In the genomic region with DNA sequence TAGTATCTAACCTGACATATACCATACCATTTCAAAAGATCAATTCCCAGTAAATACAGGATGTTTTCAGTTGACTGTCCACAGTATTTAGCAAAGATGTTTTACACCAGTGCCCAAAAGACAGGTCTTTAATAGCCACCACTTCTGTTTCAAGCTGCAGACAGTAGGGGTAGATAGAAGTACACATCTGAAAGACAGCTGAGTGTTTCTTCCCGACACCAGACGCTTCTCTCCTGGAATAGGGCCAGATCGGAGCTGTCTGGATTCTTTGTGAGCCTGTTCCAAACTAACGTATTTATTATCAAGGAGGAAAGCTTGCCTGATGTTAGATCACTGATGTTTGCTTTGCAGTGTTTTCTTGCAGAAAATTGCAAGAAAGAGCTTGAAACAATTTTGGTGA, we compare ENCODE assay signal across 9 cellular contexts.
DNase-seq lines count a peak whose midpoint lies in the region; ATAC-seq and TF ChIP-seq lines count a peak whose summit lies in the region.
"Had no signal": no experiment of that assay in that cellular context is flagged by ENCODE, and none has a peak within 500 bp of the region (broad histone marks: within the 10 kb centered on the region; RNA-seq: fewer than 3 reads in every experiment).

No MANE protein-coding gene starts in this region.

- H3K27ac ChIP-seq in IMR-90 (ENCODE audit: insufficient read depth, low read length) (no peak overlapping the region), WERI-Rb-1 (no peak overlapping the region)

- H3K4me2 ChIP-seq in IMR-90 (ENCODE audit: low read depth, low read length) = peak overlapping the region; percentile 30; the same call in 1 of the 2 replicates

- H4K8ac ChIP-seq in IMR-90 (ENCODE audit: low read depth in 2 of 2, low read length in 2 of 2) = no peak overlapping the region

- H2AK9ac ChIP-seq in IMR-90 (replicated peaks; ENCODE audit: low read depth, low read length, poor library complexity) = no peak overlapping the region

- peak overlapping the region; percentile 64; the same call in 1 of the 2 replicates for H3K18ac ChIP-seq in IMR-90 (ENCODE audit: low read depth, low read length)

- no peak for TF ChIP-seq POLR2A in IMR-90 (IDR thresholded peaks at IDR 0.05; ENCODE audit: low read depth, low read length)

- H3K9me1 ChIP-seq in IMR-90 (ENCODE audit: insufficient read depth, low read length) = peaks cover 3% of the 10 kb centered on the region

- intact Hi-C loops in IMR-90 (cut with micrococcal nuclease) = loop anchor here (2.0 to 5.0 kb wide), 2 partner anchors 136 to 617 kb away; partner anchors contain the start of gene RBMS3
- intact Hi-C loops in left cardiac atrium (cut with DNase I) = loop anchor here (5.0 kb wide), 1 partner anchor 622 kb away; no protein-coding TSS in a partner anchor
- intact Hi-C loops in sciatic nerve (cut with DNase I) = no loop called here

- no peak overlapping the region for H2BK5ac ChIP-seq in IMR-90 (ENCODE audit: low read depth, low read length, poor library complexity, severe bottlenecking)

- TF ChIP-seq CTCF in IMR-90 (conservative IDR thresholded peaks at IDR 0.05; ENCODE audit: low read depth, low read length) = peak; percentile 43
- TF ChIP-seq CTCF in WERI-Rb-1 (IDR thresholded peaks at IDR 0.05; ENCODE audit: low read depth, low read length) = peak; percentile 35; the same call in 1 of the 2 replicates

- H3K79me1 ChIP-seq in IMR-90 (ENCODE audit: low read depth in 1 of 2, low read length in 2 of 2) = no peaks in the 10 kb centered on the region

- in situ Hi-C loops in IMR-90 (cut with MboI; ENCODE audit: low sequenced_read_pairs) = no loop called here

- no peak overlapping the region for H4K5ac ChIP-seq in IMR-90 (ENCODE audit: low read depth, low read length)

- peaks cover 10% of the 10 kb centered on the region for H3K4me1 ChIP-seq in IMR-90 (ENCODE audit: control insufficient read depth, insufficient read depth, low read length)

- H3K56ac ChIP-seq in IMR-90 (ENCODE audit: extremely low read depth, insufficient read depth, low read length) = no peak overlapping the region

- dilution Hi-C loops in IMR-90 (cut with HindIII; ENCODE audit: low sequenced_read_pairs, unreplicated experiment) = no loop called here

- POLR2A ChIA-PET in IMR-90 (lab: Charles Lee; ENCODE audit: unreplicated experiment) = no interaction called here

- no peak overlapping the region for H3K14ac ChIP-seq in IMR-90 (replicated peaks; ENCODE audit: low read depth, low read length)

- no TSS peak for BruUV-seq in IMR-90 (replicated peaks; lab: Mats Ljungman, UMichigan)

- no peak overlapping the region for H2BK20ac ChIP-seq in IMR-90 (ENCODE audit: low read depth, low read length)

- DNase-seq in IMR-90 (peak; percentile 65), WERI-Rb-1 (peak; percentile 37), left cardiac atrium (peak; percentile 40), sciatic nerve (ENCODE audit: low spot score) (no peak), occipital lobe (lab: John Stamatoyannopoulos, UW) (no peak)
- DNase-seq in activated T-cell treated with anti-CD3 and anti-CD28 coated beads, Interleukin-2, amount 50 U/mL, for 48 hours = no peak
- DNase-seq: T-helper 9 cell had no signal

- ATAC-seq in IMR-90 (ENCODE audit: low read depth) (peak; percentile 52), left cardiac atrium (peak; percentile 80 to 86), sciatic nerve (peak; percentile 58), GM18861 (IDR thresholded peaks at IDR 0.05; ENCODE audit: unreplicated experiment) (no peak), HG03135 (IDR thresholded peaks at IDR 0.05; ENCODE audit: unreplicated experiment) (no peak)

- no peak overlapping the region for H2AFZ ChIP-seq in IMR-90 (replicated peaks; ENCODE audit: low read length, poor library complexity)

- H3K27me3 ChIP-seq in IMR-90 (ENCODE audit: control insufficient read depth, insufficient read depth, low read length) = no peaks in the 10 kb centered on the region
- H3K27me3 ChIP-seq in WERI-Rb-1 (ENCODE audit: insufficient read depth, low read depth, severe bottlenecking) = no peaks in the 10 kb centered on the region

- H2BK15ac ChIP-seq in IMR-90 (ENCODE audit: low read depth, low read length) = no peak overlapping the region; the same call in 2 of the 3 replicates

- 0 out of 2 replicates have a peak overlapping the region, but pooled peaks have one; percentile 26 for H2BK120ac ChIP-seq in IMR-90 (ENCODE audit: low read depth, low read length)

- H3K9me3 ChIP-seq in IMR-90 (ENCODE audit: control insufficient read depth, insufficient read depth, low read length) = no peaks in the 10 kb centered on the region
- no peaks in the 10 kb centered on the region for H3K9me3 ChIP-seq in WERI-Rb-1 (ENCODE audit: severe bottlenecking)

- CTCF ChIA-PET in IMR-90 (lab: Yijun Ruan, JAX) = interaction anchor here (0.6 kb wide), 1 partner anchor 115 kb away, joined by 8 read pairs; no protein-coding TSS in a partner anchor

- no peak overlapping the region for H3K23ac ChIP-seq in IMR-90 (ENCODE audit: low read depth, low read length)

- H4K91ac ChIP-seq in IMR-90 (ENCODE audit: insufficient read depth, low read depth, low read length) = no peak overlapping the region

- no peak overlapping the region for H3K4me3 ChIP-seq in IMR-90 (ENCODE audit: insufficient read depth, low read depth, low read length)
- no peak overlapping the region for H3K4me3 ChIP-seq in WERI-Rb-1 (ENCODE audit: low read depth, low read length)

- H2AK5ac ChIP-seq in IMR-90 (ENCODE audit: low read depth, low read length) = no peak overlapping the region

- TF ChIP-seq RAD21 in IMR-90 (IDR thresholded peaks at IDR 0.05; ENCODE audit: low read length) = peak; percentile 49

- no peaks in the 10 kb centered on the region for H4K20me1 ChIP-seq in IMR-90 (ENCODE audit: insufficient read depth, low read length)

- H3K9ac ChIP-seq in IMR-90 (ENCODE audit: low read depth, low read length) = no peak overlapping the region

- no peaks in the 10 kb centered on the region for H3K36me3 ChIP-seq in IMR-90 (ENCODE audit: control insufficient read depth, insufficient read depth, low read length)
- H3K36me3 ChIP-seq in WERI-Rb-1 = no peaks in the 10 kb centered on the region

- no peak overlapping the region for H3K4ac ChIP-seq in IMR-90 (ENCODE audit: low read depth, low read length)

- no CpG with 5 or more reads among the region's 4 CpGs for WGBS in IMR-90 (ENCODE audit: extremely low coverage in 2 of 2, insufficient read length in 1 of 2), 2 experiments

TF ChIP-seq in IMR-90, 13 proteins besides CTCF, POLR2A, EP300 and RAD21:
- no peak for TF ChIP-seq USF2 (IDR thresholded peaks at IDR 0.05; ENCODE audit: low read depth, low read length)
- peak; percentile 38 for TF ChIP-seq SMC3 (IDR thresholded peaks at IDR 0.05; ENCODE audit: low read depth, low read length)
- TF ChIP-seq ELK1 (IDR thresholded peaks at IDR 0.05; ENCODE audit: borderline replicate concordance, low read depth, low read length) = no peak
- TF ChIP-seq CEBPB (IDR thresholded peaks at IDR 0.05; ENCODE audit: low read depth, low read length) = no peak
- TF ChIP-seq MAZ (IDR thresholded peaks at IDR 0.05; ENCODE audit: borderline replicate concordance, low read depth, low read length) = no peak

Comparison
In these comparisons a context has a peak if more than half of its experiments do, and no peak if none do; other contexts are left out.
1. ATAC-seq: peak in IMR-90 (single experiment), left cardiac atrium (2 of 2) and sciatic nerve (single experiment); none in GM18861 (single experiment) and HG03135 (single experiment).
2. DNase-seq: peak in IMR-90 (single experiment), WERI-Rb-1 (single experiment) and left cardiac atrium (single experiment); none in sciatic nerve (single experiment), occipital lobe (single experiment) and activated T-cell treated with anti-CD3 and anti-CD28 coated beads, Interleukin-2, amount 50 U/mL, for 48 hours (0 of 2).